Comparison of ENCODE assay signal across 8 cellular contexts in the genomic region with DNA sequence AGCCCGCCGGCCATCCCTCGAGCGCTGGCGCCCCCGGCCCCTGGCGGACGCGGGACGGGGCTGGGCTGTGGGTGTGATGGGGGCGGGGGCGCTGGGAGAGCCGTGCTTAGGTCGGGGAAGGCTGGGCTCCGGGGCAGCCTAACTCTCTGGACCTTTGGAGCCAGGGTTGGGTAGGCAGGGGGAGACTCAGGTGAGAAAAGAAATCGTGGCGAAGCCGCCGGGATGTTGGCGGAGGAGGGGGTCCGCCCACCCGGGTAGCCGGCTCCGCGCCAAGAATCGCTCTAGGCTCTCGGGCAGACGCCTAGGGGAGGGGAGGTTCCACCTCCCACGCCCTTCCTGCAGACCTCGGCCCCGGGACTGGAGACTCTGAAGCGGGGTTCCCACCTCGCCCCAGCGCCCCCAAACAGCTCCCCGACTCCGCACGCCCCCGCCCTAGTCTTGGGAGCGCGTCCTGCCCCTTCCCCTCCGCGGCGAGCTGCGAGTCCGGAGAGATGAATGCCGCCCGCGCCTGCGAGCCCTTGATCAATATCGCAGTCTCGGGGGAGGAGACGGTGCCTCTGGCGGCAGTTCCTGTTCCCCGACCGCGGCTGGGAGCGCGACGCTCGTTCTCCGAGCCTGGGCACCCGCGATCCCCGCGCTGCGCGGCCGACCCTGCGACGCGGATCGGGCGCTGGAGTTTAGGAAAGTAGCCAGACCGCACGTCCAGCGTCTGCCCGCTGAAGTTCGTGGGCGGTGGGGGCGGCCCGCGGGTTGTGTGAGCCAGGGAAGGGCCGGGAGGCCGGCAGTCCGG. TPM values are rescaled to one million over a fixed set of nuclear protein-coding genes. Genes with fewer than 3 reads are reported as not detected.
DNase-seq lines count a peak whose midpoint lies in the region; ATAC-seq and TF ChIP-seq lines count a peak whose summit lies in the region.

No MANE protein-coding gene starts in this region.

- TF ChIP-seq CTCF in tibial nerve (IDR thresholded peaks at IDR 0.05) = no peak

- H3K4me1 Mint-ChIP-seq in CD4-positive, alpha-beta memory T cell = peaks cover 1 to 4% (median 3%) of the 10 kb centered on the region in 4 donors
- peaks cover 0 to 8% (median 3%) of the 10 kb centered on the region in 3 donors for H3K4me1 Mint-ChIP-seq in naive B cell

- intact Hi-C loops in CD4-positive, alpha-beta memory T cell (cut with micrococcal nuclease) = no loop called here

- ATAC-seq in naive B cell (ENCODE audit: low read depth in 2 of 2) = peak; percentile 55 to 64
- ATAC-seq in HG02840 (IDR thresholded peaks at IDR 0.05; ENCODE audit: low FRiP score, unreplicated experiment) = no peak

- in situ Hi-C loops in KBM-7 (cut with MboI; ENCODE audit: low pct_unique_long_range_greater_than_20kb, low sequenced_read_pairs) = no loop called here

- H3K27ac Mint-ChIP-seq in CD4-positive, alpha-beta memory T cell = peak overlapping the region in 1 of 7 donors; percentile 23
- H3K27ac Mint-ChIP-seq in naive B cell = no peak overlapping the region

- no peak for TF ChIP-seq POLR2A in tibial nerve (IDR thresholded peaks at IDR 0.05)

- peaks cover 32 to 42% of the 10 kb centered on the region in 2 donors for H3K27me3 Mint-ChIP-seq in CD4-positive, alpha-beta memory T cell
- peaks cover 54 to 87% (median 74%) of the 10 kb centered on the region in 3 donors for H3K27me3 Mint-ChIP-seq in naive B cell

- H3K4me3 ChIP-seq in CD4-positive, alpha-beta memory T cell (ENCODE audit: low read length in 2 of 2) = peak overlapping the region in 1 of 2 donors; percentile 41
- peak overlapping the region; percentile 71 for H3K4me3 ChIP-seq in effector memory CD4-positive, alpha-beta T cell (ENCODE audit: insufficient read depth, low read depth, low read length, poor library complexity, severe bottlenecking)
- peak overlapping the region; percentile 29 to 52 (median 40) for H3K4me3 ChIP-seq in tibial nerve

- no peaks in the 10 kb centered on the region for H3K36me3 ChIP-seq in CD4-positive, alpha-beta memory T cell (ENCODE audit: insufficient read depth, low read length)
- H3K36me3 ChIP-seq in effector memory CD4-positive, alpha-beta T cell (ENCODE audit: control insufficient read depth, insufficient read depth, low read length) = no peaks in the 10 kb centered on the region
- H3K36me3 ChIP-seq in tibial nerve = no peaks in the 10 kb centered on the region

- peaks cover 4% of the 10 kb centered on the region for H3K27me3 ChIP-seq in CD4-positive, alpha-beta memory T cell (ENCODE audit: insufficient read depth, low read length)
- H3K27me3 ChIP-seq in effector memory CD4-positive, alpha-beta T cell (replicated peaks; ENCODE audit: control insufficient read depth, insufficient read depth, low read length, poor library complexity, severe bottlenecking) = peaks cover 23% of the 10 kb centered on the region
- H3K27me3 ChIP-seq in tibial nerve = peaks cover 2 to 85% of the 10 kb centered on the region in 2 donors

- CTCF ChIA-PET in CD4-positive, alpha-beta memory T cell (lab: Charles Lee; ENCODE audit: partially characterized antibody) = no interaction called here

- peaks cover 14% of the 10 kb centered on the region for H3K4me1 ChIP-seq in CD4-positive, alpha-beta memory T cell (ENCODE audit: insufficient read depth, low read length)
- peaks cover 16% of the 10 kb centered on the region for H3K4me1 ChIP-seq in effector memory CD4-positive, alpha-beta T cell (ENCODE audit: control insufficient read depth, insufficient read depth, low read length, poor library complexity, severe bottlenecking)
- peaks cover 0 to 29% (median 21%) of the 10 kb centered on the region in 4 donors for H3K4me1 ChIP-seq in tibial nerve

- DNase-seq in CD4-positive, alpha-beta memory T cell = peak in 3 of 5 donors; percentile 29 to 37 (median 29)
- peak; percentile 48 for DNase-seq in KBM-7
- peak; percentile 33 for DNase-seq in activated CD4-positive, alpha-beta T cell treated with anti-CD3 and anti-CD28 coated beads, Interleukin-2, amount 50 U/mL, for 1 hour
- DNase-seq in effector memory CD4-positive, alpha-beta T cell = no peak
- peak; percentile 15 for DNase-seq in naive B cell
- no peak for DNase-seq in tibial nerve (ENCODE audit: low spot score in 2 of 2)
- no peak for DNase-seq in H4 (ENCODE audit: low spot score)

- H3K36me3 Mint-ChIP-seq in CD4-positive, alpha-beta memory T cell = no peaks in the 10 kb centered on the region
- no peaks in the 10 kb centered on the region for H3K36me3 Mint-ChIP-seq in naive B cell

- H3K27ac ChIP-seq in CD4-positive, alpha-beta memory T cell (ENCODE audit: low read depth, low read length) = no peak overlapping the region
- H3K27ac ChIP-seq in effector memory CD4-positive, alpha-beta T cell (ENCODE audit: insufficient read depth, low read length, poor library complexity, severe bottlenecking) = no peak overlapping the region
- H3K27ac ChIP-seq in tibial nerve = no peak overlapping the region

- WGBS in tibial nerve, 2 donors = 1% methylated on average over 38 to 73 of the region's 85 CpGs

- POLR2A ChIA-PET in CD4-positive, alpha-beta memory T cell (lab: Charles Lee; ENCODE audit: partially characterized antibody) = no interaction called here

- no peaks in the 10 kb centered on the region for H3K9me3 Mint-ChIP-seq in CD4-positive, alpha-beta memory T cell
- H3K9me3 Mint-ChIP-seq in naive B cell = peaks cover 0 to 2% (median 0%) of the 10 kb centered on the region in 7 donors

- H3K4me3 Mint-ChIP-seq in CD4-positive, alpha-beta memory T cell = peak overlapping the region; percentile 73 to 84 (median 80)
- H3K4me3 Mint-ChIP-seq in naive B cell = peak overlapping the region; percentile 75 to 91 (median 82)

- H3K9me3 ChIP-seq in CD4-positive, alpha-beta memory T cell (ENCODE audit: control insufficient read depth in 1 of 2, low read length in 2 of 2) = no peaks in the 10 kb centered on the region
- no peaks in the 10 kb centered on the region for H3K9me3 ChIP-seq in effector memory CD4-positive, alpha-beta T cell (ENCODE audit: control insufficient read depth, low read length)
- H3K9me3 ChIP-seq in tibial nerve = no peaks in the 10 kb centered on the region

- TF ChIP-seq EP300 in tibial nerve (IDR thresholded peaks at IDR 0.05) = no peak

RNA-seq across cellular contexts. Expression of a gene that starts 0.7 kb away (rescaled TPM):
- total RNA-seq in CD4-positive, alpha-beta memory T cell = not detected
- polyA plus RNA-seq in CD4-positive, alpha-beta memory T cell = not detected
- not detected for polyA plus RNA-seq in naive B cell (ENCODE audit: low read depth in 6 of 6)
- total RNA-seq in tibial nerve = not detected
- 1.2 and 3.6 TPM in 2 replicates for total RNA-seq in H4 (2014; rRNA removed; shearing (Covaris generic))

RNA-seq across cellular contexts. Expression of a gene that starts 59.9 kb away (rescaled TPM):
- total RNA-seq in CD4-positive, alpha-beta memory T cell = not detected
- polyA plus RNA-seq in CD4-positive, alpha-beta memory T cell = not detected
- polyA plus RNA-seq in naive B cell (ENCODE audit: low read depth in 6 of 6) = not detected
- total RNA-seq in tibial nerve = not detected
- total RNA-seq in H4 (2014; rRNA removed; shearing (Covaris generic)) = not detected in 2 replicates

Comparison
In these comparisons a context has a peak if more than half of its experiments do, and no peak if none do; other contexts are left out.
1. DNase-seq: peak in CD4-positive, alpha-beta memory T cell (3 of 5), KBM-7 (single experiment), activated CD4-positive, alpha-beta T cell treated with anti-CD3 and anti-CD28 coated beads, Interleukin-2, amount 50 U/mL, for 1 hour (single experiment) and naive B cell (single experiment); none in effector memory CD4-positive, alpha-beta T cell (0 of 3), tibial nerve (0 of 2) and H4 (single experiment).